ENCODE assay signal across 18 cellular contexts in the genomic region with DNA sequence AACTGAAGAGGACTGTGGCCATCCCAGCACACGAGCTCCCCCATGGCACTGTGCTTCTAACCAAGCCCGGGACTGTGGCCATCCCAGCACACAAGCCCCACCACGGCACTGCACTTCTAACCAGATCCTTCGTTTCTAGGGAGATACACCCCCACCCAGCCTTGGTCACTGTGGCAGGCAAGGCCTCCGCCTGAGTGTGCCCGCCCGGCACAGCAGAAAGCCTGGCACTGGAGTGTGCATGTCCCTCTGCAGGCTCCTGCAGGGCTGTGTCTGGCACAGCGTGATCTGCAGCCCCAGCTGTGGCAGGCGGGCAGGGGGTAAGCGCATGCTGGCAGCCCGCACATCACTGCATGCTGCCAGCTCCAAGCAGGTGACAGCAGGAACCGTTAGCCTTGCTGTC. TPM values are rescaled to one million over a fixed set of nuclear protein-coding genes. Genes with fewer than 3 reads are reported as not detected.
DNase-seq lines count a peak whose midpoint lies in the region; ATAC-seq and TF ChIP-seq lines count a peak whose summit lies in the region.
"Had no signal": no experiment of that assay in that cellular context is flagged by ENCODE, and none has a peak within 500 bp of the region (broad histone marks: within the 10 kb centered on the region; RNA-seq: fewer than 3 reads in every experiment).

No MANE protein-coding gene starts in this region.

- ATAC-seq in right cardiac atrium (peak; percentile 45 to 70), GM21447 (IDR thresholded peaks at IDR 0.05; ENCODE audit: unreplicated experiment) (no peak), GM19328 (IDR thresholded peaks at IDR 0.05; ENCODE audit: unreplicated experiment) (no peak)

- H3K27me3 ChIP-seq in right cardiac atrium (ENCODE audit: control insufficient read depth, insufficient read depth) (no peaks in the 10 kb centered on the region), neural progenitor cell (no peaks in the 10 kb centered on the region)
- H3K27me3 ChIP-seq: cardiac muscle cell, uterus had no signal

- no peak for TF ChIP-seq CTCF in 22Rv1 (IDR thresholded peaks at IDR 0.05)
- TF ChIP-seq CTCF in neural progenitor cell (IDR thresholded peaks at IDR 0.05), result no peak

- 61% methylated on average over 12 of the region's 12 CpGs for WGBS in right cardiac atrium

- intact Hi-C loops in right cardiac atrium (cut with DNase I), result no loop called here

- peaks cover 2% of the 10 kb centered on the region for H3K9me3 Mint-ChIP-seq in neural progenitor cell

- H3K4me1 Mint-ChIP-seq in neural progenitor cell, result peaks cover 44% of the 10 kb centered on the region

- H2AFZ ChIP-seq in neural progenitor cell (replicated peaks), result no peak overlapping the region

- H3K79me2 ChIP-seq in neural progenitor cell (ENCODE audit: low read depth), result peaks cover 96% of the 10 kb centered on the region

- no peak overlapping the region for H3K4me3 ChIP-seq in right cardiac atrium (ENCODE audit: low read length)
- H3K4me3 ChIP-seq in neural progenitor cell, result no peak overlapping the region
- H3K4me3 ChIP-seq: cardiac muscle cell, HAP-1, uterus had no signal

- DNase-seq in NCI-H69 (lab: John Stamatoyannopoulos, UW) (peak; percentile 72), right cardiac atrium (peak in 1 of 3 donors; percentile 70), neural progenitor cell (ENCODE audit: low spot score) (no peak), LoVo (ENCODE audit: low spot score) (no peak), NCI-H748 treated with DMSO at 0.1 percent for 48 hours (lab: John Stamatoyannopoulos, UW) (no peak)
- DNase-seq: DMS 273 treated with DMSO at 0.1 percent for 48 hours; KBM-7; NCI-H146; NCI-H526; stimulated activated CD4-positive, alpha-beta T cell treated with anti-CD3 and anti-CD28 coated beads, Interleukin-4, amount 100 ng/mL, for 1 hour; T-helper 2 cell; uterus had no signal

- H4K20me1 ChIP-seq in neural progenitor cell (ENCODE audit: low read depth), result peaks cover 77% of the 10 kb centered on the region

- no peak overlapping the region for H3K4me2 ChIP-seq in neural progenitor cell

- H3K9ac ChIP-seq in neural progenitor cell, result no peak overlapping the region

- H3K36me3 ChIP-seq in neural progenitor cell, result no peaks in the 10 kb centered on the region
- H3K36me3 ChIP-seq: cardiac muscle cell, HAP-1, uterus had no signal

- peaks cover 9% of the 10 kb centered on the region for H3K27me3 Mint-ChIP-seq in neural progenitor cell (ENCODE audit: insufficient read depth, low read depth)
- H3K27me3 Mint-ChIP-seq: activated naive CD8-positive, alpha-beta T cell had no signal

- no peaks in the 10 kb centered on the region for H3F3A ChIP-seq in neural progenitor cell (ENCODE audit: low read depth)

- H3K9me3 ChIP-seq in right cardiac atrium (ENCODE audit: control insufficient read depth, low read length), result no peaks in the 10 kb centered on the region
- H3K9me3 ChIP-seq in neural progenitor cell (ENCODE audit: low read depth), result no peaks in the 10 kb centered on the region
- H3K9me3 ChIP-seq: HAP-1, uterus had no signal

- peak overlapping the region; percentile 20; the same call in 1 of the 2 replicates for H3K27ac ChIP-seq in 22Rv1
- H3K27ac ChIP-seq in right cardiac atrium (ENCODE audit: low read length), result no peak overlapping the region
- H3K27ac ChIP-seq in neural progenitor cell, result no peak overlapping the region
- H3K27ac ChIP-seq: cardiac muscle cell, uterus had no signal

- peaks cover 12% of the 10 kb centered on the region for H3K36me3 Mint-ChIP-seq in neural progenitor cell
- H3K36me3 Mint-ChIP-seq: activated naive CD8-positive, alpha-beta T cell had no signal

- H3K27ac Mint-ChIP-seq in neural progenitor cell, result peak overlapping the region; percentile 87
- H3K27ac Mint-ChIP-seq: activated naive CD8-positive, alpha-beta T cell had no signal

- no peak overlapping the region for H3K4me3 Mint-ChIP-seq in neural progenitor cell
- H3K4me3 Mint-ChIP-seq: activated naive CD8-positive, alpha-beta T cell had no signal

- peaks cover 9% of the 10 kb centered on the region for H3K4me1 ChIP-seq in right cardiac atrium (ENCODE audit: control insufficient read depth, insufficient read depth, low read length)
- H3K4me1 ChIP-seq in neural progenitor cell, result peaks cover 12% of the 10 kb centered on the region
- H3K4me1 ChIP-seq: HAP-1, uterus had no signal

RNA-seq across cellular contexts. Expression of gene CCDC85C, which starts 49.8 kb away (rescaled TPM):
- total RNA-seq in right cardiac atrium, result 10 to 100 TPM; 21.0 to 23.3 (median 22.0) TPM
- polyA plus RNA-seq in right cardiac atrium, result 31.5 TPM
- 19.0 and 41.3 TPM in 2 replicates for total RNA-seq in neural progenitor cell (ENCODE audit: low replicate concordance)

Comparison
In these comparisons a context has a peak if more than half of its experiments do, and no peak if none do; other contexts are left out.
1. ATAC-seq: peak in right cardiac atrium (2 of 2); none in GM21447 (single experiment) and GM19328 (single experiment).